ENCODE assay signal across 8 cellular contexts in the genomic region with DNA sequence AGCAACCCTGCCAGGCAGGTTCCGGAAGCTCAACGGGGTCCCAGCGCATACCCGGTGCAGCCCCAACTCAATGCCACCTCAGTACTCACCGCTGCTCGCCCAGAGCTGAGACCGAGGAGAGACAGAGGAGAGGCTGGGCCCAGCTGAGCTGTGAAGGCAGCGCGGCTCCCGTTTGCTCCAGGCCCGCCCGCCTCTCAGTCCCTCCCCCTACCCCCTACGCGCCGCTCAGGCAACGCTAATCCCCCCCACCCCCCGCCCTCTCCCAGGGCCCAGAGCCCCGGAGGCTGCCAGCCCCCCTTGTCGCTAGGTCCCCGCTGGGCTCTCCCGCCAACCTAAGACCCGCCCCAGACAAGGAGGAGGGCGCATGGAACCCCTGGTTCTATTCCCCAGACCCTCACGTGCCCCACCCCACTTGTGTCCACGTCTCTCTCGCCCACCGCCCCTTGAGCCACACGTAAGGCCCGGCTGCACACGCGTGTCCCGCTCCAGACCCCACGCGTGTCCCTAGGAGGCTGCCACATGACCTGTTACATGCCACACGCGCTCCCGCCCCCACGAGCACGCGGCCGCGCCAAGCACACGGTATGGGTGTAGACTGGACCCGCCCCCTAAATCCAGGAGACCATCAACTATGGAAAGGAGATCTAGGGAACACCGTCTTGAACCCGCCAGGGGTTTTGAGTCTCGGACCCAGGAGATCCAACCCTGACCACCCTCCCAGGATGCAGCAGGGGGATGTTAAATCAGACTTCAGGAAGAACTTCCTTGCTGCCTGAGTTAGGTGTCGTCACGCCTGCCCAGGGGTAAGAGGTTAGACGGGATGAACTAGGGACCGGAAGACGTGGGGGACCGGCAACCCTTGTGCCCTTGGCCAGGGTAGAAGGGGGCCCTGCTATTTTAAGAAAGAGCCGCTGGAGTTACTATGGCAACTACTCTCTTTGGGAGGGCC. TPM values are rescaled to one million over a fixed set of nuclear protein-coding genes. Genes with fewer than 3 reads are reported as not detected.
DNase-seq lines count a peak whose midpoint lies in the region; ATAC-seq, FAIRE-seq and TF ChIP-seq lines count a peak whose summit lies in the region.

A gene (minus strand): TSS at position 174 of the 949 bp plus-strand sequence. CDS start 1,747 bp downstream, outside the sequence.

- no peak for TF ChIP-seq POLR2A in K562 (conservative IDR thresholded peaks at IDR 0.05)

- peak; percentile 87 for DNase-seq in NCI-H2171 treated with DMSO at 0.1 percent for 48 hours (lab: John Stamatoyannopoulos, UW)
- peak in 3 of 4 experiments; percentile 29 to 38 (median 33) for DNase-seq in K562 (ENCODE audit: extremely low read depth in 1 of 4, low spot score in 3 of 4)
- DNase-seq in mesenchymal stem cell = no peak
- no peak for DNase-seq in effector CD4-positive, alpha-beta T cell
- no peak for DNase-seq in epidermal melanocyte (ENCODE audit: insufficient read length, low spot score)

- H3K4me2 ChIP-seq in K562 (ENCODE audit: insufficient read depth, low read length) (peak within 1 kb of the TSS; percentile 74), mesenchymal stem cell (ENCODE audit: low read length, poor library complexity, severe bottlenecking) (peak within 1 kb of the TSS; percentile 96)

- intact Hi-C loops in K562 (cut with micrococcal nuclease) = no loop called here

- peak within 1 kb of the TSS; percentile 87 for H2AFZ ChIP-seq in K562 (ENCODE audit: low read depth, low read length)
- no peak within 1 kb of the TSS for H2AFZ ChIP-seq in mesenchymal stem cell (ENCODE audit: low read depth, low read length)

- H4K8ac ChIP-seq in mesenchymal stem cell (ENCODE audit: low read length) = no peak within 1 kb of the TSS

- TF ChIP-seq CTCF in GM12875 (IDR thresholded peaks at IDR 0.05; ENCODE audit: borderline replicate concordance, insufficient read depth, low read depth, low read length) (no peak), K562 (IDR thresholded peaks at IDR 0.05 in 2 of 3, conservative IDR thresholded peaks at IDR 0.05 in 1 of 3; ENCODE audit: insufficient read depth in 2 of 3, low read depth in 1 of 3, low read length in 3 of 3) (no peak)

- no peak within 1 kb of the TSS for H2BK5ac ChIP-seq in mesenchymal stem cell (ENCODE audit: low read depth, low read length, poor library complexity, severe bottlenecking)

- H2BK12ac ChIP-seq in mesenchymal stem cell (ENCODE audit: low read length in 2 of 2) = no peak within 1 kb of the TSS

- H2BK15ac ChIP-seq in mesenchymal stem cell (ENCODE audit: low read depth, poor library complexity, severe bottlenecking) = no peak within 1 kb of the TSS

- H3K9me1 ChIP-seq in K562 (ENCODE audit: control insufficient read depth, insufficient read depth, low read length) = no peaks in the 10 kb centered on the region

- no peak within 1 kb of the TSS for H3K23ac ChIP-seq in mesenchymal stem cell (ENCODE audit: low read length in 2 of 2)

- H2BK120ac ChIP-seq in mesenchymal stem cell (ENCODE audit: low read depth, low read length) = no peak within 1 kb of the TSS

- H2AK5ac ChIP-seq in mesenchymal stem cell (ENCODE audit: low read length, severe bottlenecking) = no peak within 1 kb of the TSS

- FAIRE-seq in K562 (lab: Jason Lieb, UNC) = no peak

- BruUV-seq in K562 (replicated peaks; lab: Mats Ljungman, UMichigan) = no TSS peak

- POLR2A ChIA-PET in K562 (lab: Yijun Ruan, JAX) = interaction anchor here (1.0 kb wide), 1 partner anchor 64 kb away, joined by 4 read pairs; no protein-coding TSS in a partner anchor

- TF ChIP-seq EP300 in K562 (IDR thresholded peaks at IDR 0.05; ENCODE audit: low read length) = no peak

- H3K14ac ChIP-seq in mesenchymal stem cell (ENCODE audit: low read length in 2 of 2) = no peak within 1 kb of the TSS

- peaks cover 12 to 60% of the 10 kb centered on the region in 2 experiments; a peak in 4 of 5 replicates for H3K4me1 ChIP-seq in K562 (replicated peaks in 1 of 2; ENCODE audit: control insufficient read depth in 2 of 2, insufficient read depth in 2 of 2, low read length in 2 of 2)
- peaks cover 33% of the 10 kb centered on the region for H3K4me1 ChIP-seq in mesenchymal stem cell (ENCODE audit: control insufficient read depth, insufficient read depth, low read depth, low read length)

- H3K27ac ChIP-seq in K562 (ENCODE audit: extremely low read depth, low read depth, low read length) (no peak within 1 kb of the TSS), mesenchymal stem cell (ENCODE audit: low read length, poor library complexity, severe bottlenecking) (no peak within 1 kb of the TSS)

- H4K20me1 ChIP-seq in K562 (replicated peaks; ENCODE audit: control insufficient read depth, insufficient read depth, low read length) = no peaks in the 10 kb centered on the region

- no peak for ATAC-seq in K562
- ATAC-seq in HG02973 (IDR thresholded peaks at IDR 0.05; ENCODE audit: unreplicated experiment) = no peak
- ATAC-seq in GM21360 (IDR thresholded peaks at IDR 0.05; ENCODE audit: unreplicated experiment) = no peak

- H3K4me3 ChIP-seq in GM12875 (ENCODE audit: low read depth, low read length) (peak within 1 kb of the TSS; percentile 98), K562 (peak within 1 kb of the TSS; percentile 93), mesenchymal stem cell (ENCODE audit: insufficient read depth in 1 of 2, low read depth in 1 of 2, low read length in 2 of 2) (peak within 1 kb of the TSS; percentile 47 to 94)

- H3K79me1 ChIP-seq in mesenchymal stem cell (replicated peaks; ENCODE audit: low read length, poor library complexity, severe bottlenecking) = peaks cover 10% of the 10 kb centered on the region

- H3K18ac ChIP-seq in mesenchymal stem cell (ENCODE audit: low read depth in 1 of 2, low read length in 2 of 2) = no peak within 1 kb of the TSS

- peaks cover 25% of the 10 kb centered on the region for H3K79me2 ChIP-seq in K562 (ENCODE audit: control insufficient read depth, insufficient read depth, low read length)

- TF ChIP-seq RAD21 in K562 (CRISPR knock-in tag; conservative IDR thresholded peaks at IDR 0.05 in 1 of 2, IDR thresholded peaks at IDR 0.05 in 1 of 2) = no peak

- H4K91ac ChIP-seq in mesenchymal stem cell (ENCODE audit: low read length) = no peak within 1 kb of the TSS

- H3K9ac ChIP-seq in K562 (ENCODE audit: insufficient read depth in 1 of 2, low read depth in 2 of 2, low read length in 2 of 2) (peak within 1 kb of the TSS in 1 of 2 experiments; percentile 96; a peak in 2 of 4 replicates), mesenchymal stem cell (ENCODE audit: low read length) (no peak within 1 kb of the TSS)

- in situ Hi-C loops in K562 (cut with MboI) = no loop called here

- H3K36me3 ChIP-seq in K562 (ENCODE audit: control insufficient read depth, insufficient read depth, low read length) (peaks cover 11% of the 10 kb centered on the region; the same call in 2 of the 3 replicates), mesenchymal stem cell (ENCODE audit: control insufficient read depth in 1 of 2, insufficient read depth in 2 of 2, low read depth in 1 of 2, low read length in 2 of 2) (peaks cover 10 to 18% of the 10 kb centered on the region in 2 experiments)

- no peak within 1 kb of the TSS for H3K4ac ChIP-seq in mesenchymal stem cell (ENCODE audit: low read depth in 1 of 2, low read length in 2 of 2)

- H3K9me3 ChIP-seq in K562 (replicated peaks; ENCODE audit: control insufficient read depth, insufficient read depth, low read depth, low read length) = no peaks in the 10 kb centered on the region
- no peaks in the 10 kb centered on the region for H3K9me3 ChIP-seq in mesenchymal stem cell (ENCODE audit: control insufficient read depth, low read length)

- CTCF ChIA-PET in K562 (lab: Yijun Ruan, JAX; ENCODE audit: low intra/inter-chr PET ratio) = no interaction called here

- 9% methylated on average over 29 of the region's 54 CpGs for WGBS in K562 (ENCODE audit: insufficient coverage, low coverage, missing lambda C conversion rate)
- WGBS in mesenchymal stem cell = 4% methylated on average over 46 of the region's 54 CpGs

- no peaks in the 10 kb centered on the region for H3K27me3 ChIP-seq in K562 (ENCODE audit: control insufficient read depth in 2 of 2, insufficient read depth in 2 of 2, low read length in 2 of 2)
- H3K27me3 ChIP-seq in mesenchymal stem cell (ENCODE audit: control insufficient read depth in 1 of 2, insufficient read depth in 1 of 2, low read length in 2 of 2) = peaks cover 48 to 51% of the 10 kb centered on the region in 2 experiments

TF ChIP-seq in K562, 482 proteins besides CTCF, POLR2A, EP300 and RAD21 (continues in another document):
- TF ChIP-seq, protein P1, sequence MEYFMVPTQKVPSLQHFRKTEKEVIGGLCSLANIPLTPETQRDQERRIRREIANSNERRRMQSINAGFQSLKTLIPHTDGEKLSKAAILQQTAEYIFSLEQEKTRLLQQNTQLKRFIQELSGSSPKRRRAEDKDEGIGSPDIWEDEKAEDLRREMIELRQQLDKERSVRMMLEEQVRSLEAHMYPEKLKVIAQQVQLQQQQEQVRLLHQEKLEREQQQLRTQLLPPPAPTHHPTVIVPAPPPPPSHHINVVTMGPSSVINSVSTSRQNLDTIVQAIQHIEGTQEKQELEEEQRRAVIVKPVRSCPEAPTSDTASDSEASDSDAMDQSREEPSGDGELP (CRISPR knock-in tag; IDR thresholded peaks at IDR 0.05; ENCODE audit: borderline replicate concordance) = 0 out of 2 replicates have a peak, but pooled peaks have one; percentile 6
- TF ChIP-seq RFX1 (IDR thresholded peaks at IDR 0.05) = peak; percentile 60; the same call in 1 of the 2 replicates
- TF ChIP-seq GABPA (tag; conservative IDR thresholded peaks at IDR 0.05; ENCODE audit: low read depth) = 0 out of 2 replicates have a peak, but pooled peaks have one; percentile 20

RNA-seq across cellular contexts. Expression of the gene that starts here (rescaled TPM):
- 2.6 and 10.1 TPM in 2 replicates for total RNA-seq in K562 (2011; cell fraction: chromatin; rRNA removed; ENCODE audit: low replicate concordance)
- 6.1 and 10.2 TPM in 2 replicates for total RNA-seq in K562 (2011; cell fraction: nucleolus; rRNA removed)
- total RNA-seq in K562 (2011; cell fraction: nucleoplasm; rRNA removed) = 3.3 and 4.3 TPM in 2 replicates
- total RNA-seq in K562 (2014; rRNA removed) = 0.54 and 1.1 TPM in 2 replicates
- total RNA-seq in K562 (2014; rRNA removed; fragmentation: Illumina TruSeq; extraction: Trizol) = 0.10 and 0.11 TPM in 2 replicates
- 0.54 and 0.60 TPM in 2 replicates for total RNA-seq in K562 (2015; rRNA removed; fragmentation: Illumina TruSeq; extraction: Trizol)
- total RNA-seq in K562 (2021) = 1.5 and 1.7 TPM in 2 replicates
- polyA plus RNA-seq in K562 (2011; rRNA removed) = 0.89 and 1.6 TPM in 2 replicates
- 1.2 and 3.0 TPM in 2 replicates for polyA plus RNA-seq in K562 (2011; cell fraction: cytosol; rRNA removed)
- polyA plus RNA-seq in K562 (2011; cell fraction: nucleus; rRNA removed) = 7.0 and 9.6 TPM in 2 replicates
- 3.4 TPM in 2 replicates for polyA plus RNA-seq in K562 (2012)
- polyA plus RNA-seq in K562 (2014; fragmentation: Illumina TruSeq; extraction: Trizol) = 0.40 and 0.64 TPM in 2 replicates
- polyA plus RNA-seq in K562 (2014; fragmentation: Nextera tagmentation; extraction: Ambion mirVana) = not detected
- polyA plus RNA-seq in K562 (2014; rRNA removed) = 0.89 and 1.5 TPM in 2 replicates
- 0.06 and 0.49 TPM in 2 replicates for polyA minus RNA-seq in K562 (2011; rRNA and poly(A)+ RNA removed)
- polyA minus RNA-seq in K562 (2011; cell fraction: cytosol; rRNA and poly(A)+ RNA removed) = 0.76 and 1.8 TPM in 2 replicates
- 2.7 and 3.5 TPM in 2 replicates for polyA minus RNA-seq in K562 (2011; cell fraction: nucleus; rRNA and poly(A)+ RNA removed)
- 2.6 TPM for polyA plus RNA-seq in mesenchymal stem cell (2013, experiment 1 of 2)
- polyA plus RNA-seq in mesenchymal stem cell (2013, experiment 2 of 2) = 2.2 TPM

Comparison
In these comparisons a context has a peak if more than half of its experiments do, and no peak if none do; other contexts are left out.
1. DNase-seq: peak in NCI-H2171 treated with DMSO at 0.1 percent for 48 hours (single experiment) and K562 (3 of 4); none in mesenchymal stem cell (single experiment), effector CD4-positive, alpha-beta T cell (single experiment) and epidermal melanocyte (single experiment).
2. Peak in every context shown above with its lines, with median percentiles within 50 percentile points of each other: H3K4me3 ChIP-seq.